Comparison of ENCODE assay signal across 35 cellular contexts in the genomic region with DNA sequence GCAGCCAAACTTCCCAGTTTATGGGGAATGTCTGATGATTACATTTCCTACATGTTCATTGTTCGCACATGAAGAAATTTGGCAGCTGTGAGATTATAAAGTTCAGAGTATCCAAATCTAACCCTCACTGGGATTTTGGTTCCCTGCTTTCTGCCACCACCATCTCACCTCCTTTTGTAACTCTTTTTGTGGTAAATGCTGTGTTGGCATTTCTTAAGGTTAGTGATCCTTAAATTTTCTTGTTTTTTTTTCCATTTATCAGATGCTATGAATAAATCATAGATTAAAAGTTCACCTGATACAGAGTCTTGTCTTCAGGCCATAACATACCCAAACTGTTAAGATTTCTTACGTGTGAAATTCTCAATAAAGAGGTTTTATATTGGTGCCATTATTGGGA. TPM values are rescaled to one million over a fixed set of nuclear protein-coding genes. Genes with fewer than 3 reads are reported as not detected.
"Had no signal": no experiment of that assay in that cellular context is flagged by ENCODE, and none has a peak within 500 bp of the region (broad histone marks: within the 10 kb centered on the region; RNA-seq: fewer than 3 reads in every experiment).

No MANE protein-coding gene starts in this region.

- H3K27me3 ChIP-seq: MG63 had no signal

- H3K4me3 ChIP-seq: MG63 had no signal

- H3K9me3 ChIP-seq: MG63 had no signal

- DNase-seq: MG63, MM.1S, MV-4-11, NCI-H1048, NCI-H1092, NCI-H1092 treated with DMSO at 0.1 percent for 48 hours, NCI-H1105, NCI-H1105 treated with DMSO at 0.1 percent for 48 hours, NCI-H1417, NCI-H1417 treated with DMSO at 0.1 percent for 48 hours, NCI-H1436, NCI-H1436 treated with DMSO at 0.1 percent for 48 hours, NCI-H146, NCI-H1694, NCI-H1694 treated with DMSO at 0.1 percent for 48 hours, NCI-H187, NCI-H187 treated with DMSO at 0.1 percent for 48 hours, NCI-H1930, NCI-H2029, NCI-H2029 treated with DMSO at 0.1 percent for 48 hours, NCI-H2081, NCI-H2081 treated with DMSO at 0.1 percent for 48 hours, NCI-H2107, NCI-H2171, NCI-H2171 treated with DMSO at 0.1 percent for 48 hours, NCI-H2227 treated with DMSO at 0.1 percent for 48 hours, NCI-H226, NCI-H345, NCI-H510A, NCI-H510A treated with DMSO at 0.1 percent for 48 hours, NCI-H524, NCI-H524 treated with DMSO at 0.1 percent for 48 hours, NCI-H526 had no signal

RNA-seq across cellular contexts. Expression of a gene that starts 8.5 kb away (rescaled TPM):
- total RNA-seq: LHCN-M2, M059J had no signal
